ENCODE assay signal across 11 cellular contexts in genomic region chr14:92334050-92334449, GRCh38. TPM values are rescaled to one million over a fixed set of nuclear protein-coding genes. Genes with fewer than 3 reads are reported as not detected.
"Had no signal": no experiment of that assay in that cellular context is flagged by ENCODE, and none has a peak within 500 bp of the region (broad histone marks: within the 10 kb centered on the region; RNA-seq: fewer than 3 reads in every experiment).

No MANE protein-coding gene starts in this region.

- H3K36me3 ChIP-seq: HAP-1 had no signal

- H3K4me1 ChIP-seq: HAP-1 had no signal

- H3K4me3 ChIP-seq: GM23248, HAP-1, K562 had no signal

- DNase-seq: GM23248, GOT3, H7, IMR-90 had no signal

- H3K27ac ChIP-seq: GM23248, HL-60 had no signal

- H3K9ac ChIP-seq: GM23248 had no signal

- H3K9me3 ChIP-seq: HAP-1 had no signal

- ATAC-seq: HCT116, HepG2, K562 had no signal

- H2AFZ ChIP-seq: GM23248 had no signal

RNA-seq across cellular contexts. Expression of gene SLC24A4, which starts 11.1 kb away (rescaled TPM):
- total RNA-seq: GM23248, H4, HepG2, HT1080, IMR-90, K562 had no signal
- polyA plus RNA-seq: GM23248, HepG2, IMR-90, K562 had no signal
